8 cellular contexts compared by ENCODE assay signal in the genomic region with DNA sequence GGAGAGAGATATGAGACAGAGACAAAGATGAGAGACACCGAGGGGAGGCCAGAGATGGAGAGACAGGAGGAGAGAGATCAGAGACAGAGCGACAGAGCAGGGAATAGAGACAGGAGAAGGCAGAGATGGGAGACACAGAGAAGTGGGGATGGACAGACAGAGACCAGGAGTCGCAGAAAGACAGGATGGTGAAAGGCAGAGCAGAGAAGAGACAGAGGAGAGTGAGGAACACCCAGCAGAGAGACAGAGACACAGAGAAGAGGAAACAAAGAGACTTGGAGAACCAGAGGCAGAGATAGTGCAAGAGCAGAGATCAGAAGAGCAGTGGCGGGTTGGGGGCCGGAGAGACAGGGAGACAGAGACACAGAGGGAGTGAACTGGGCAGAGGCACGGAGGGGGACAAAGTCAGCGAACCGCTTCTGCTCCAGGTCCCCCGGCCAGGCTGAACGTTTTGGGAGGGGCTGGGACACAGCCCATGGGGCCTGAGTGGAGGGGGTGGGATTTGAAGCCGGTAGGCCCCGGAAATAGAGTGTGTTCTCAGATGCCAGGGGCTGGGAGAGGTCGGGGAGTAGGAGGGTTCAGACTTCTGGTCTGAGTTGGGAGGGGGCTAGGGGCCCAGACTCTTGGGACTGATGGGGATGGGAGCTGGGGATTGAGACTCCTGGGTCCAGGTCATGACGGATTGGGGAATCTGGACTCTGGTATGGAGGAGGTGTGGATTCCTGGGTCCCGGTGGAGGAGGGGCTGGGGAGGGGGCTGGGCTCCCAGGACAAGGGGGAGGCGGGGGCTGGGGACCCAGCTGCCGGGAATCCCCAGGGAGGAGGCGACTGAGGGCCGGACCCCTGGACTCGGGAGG. TPM values are rescaled to one million over a fixed set of nuclear protein-coding genes. Genes with fewer than 3 reads are reported as not detected.
A peak's percentile ranks its signal among the peaks of the same experiment; 100 is the strongest.
DNase-seq lines count a peak whose midpoint lies in the region; ATAC-seq and TF ChIP-seq lines count a peak whose summit lies in the region.

No MANE protein-coding gene starts in this region.

- H3K9me3 Mint-ChIP-seq in natural killer cell treated with Interleukin-12 subunit alpha and Interleukin-12 subunit beta and Interleukin-15 and Interleukin-18, amount 100 ng/mL, for 72 hours, result no peaks in the 10 kb centered on the region

- WGBS in esophagus squamous epithelium, 2 donors, result 12 to 15% methylated on average over 14 to 15 of the region's 20 CpGs

- H3K36me3 ChIP-seq in esophagus squamous epithelium, result peaks cover 0 to 27% (median 7%) of the 10 kb centered on the region in 3 donors

- H3K27me3 Mint-ChIP-seq in natural killer cell treated with Interleukin-12 subunit alpha and Interleukin-12 subunit beta and Interleukin-15 and Interleukin-18, amount 100 ng/mL, for 72 hours, result peaks cover under 1 to 3% of the 10 kb centered on the region in 2 donors

- peaks cover 15 to 20% of the 10 kb centered on the region in 2 donors for H3K4me1 Mint-ChIP-seq in natural killer cell treated with Interleukin-12 subunit alpha and Interleukin-12 subunit beta and Interleukin-15 and Interleukin-18, amount 100 ng/mL, for 72 hours (ENCODE audit: low read depth in 2 of 2)

- no peak for DNase-seq in AG04450 (ENCODE audit: low read depth, low spot score)
- no peak for DNase-seq in esophagus squamous epithelium (lab: John Stamatoyannopoulos, UW)
- no peak for DNase-seq in natural killer cell treated with Interleukin-12 subunit alpha and Interleukin-12 subunit beta and Interleukin-15 and Interleukin-18, amount 100 ng/mL, for 72 hours (ENCODE audit: low spot score)
- DNase-seq in germinal center (ENCODE audit: low spot score), result no peak
- DNase-seq in NCI-H1092 treated with DMSO at 0.1 percent for 48 hours (lab: John Stamatoyannopoulos, UW), result no peak

- TF ChIP-seq CTCF in AG04450 (IDR thresholded peaks at IDR 0.05; ENCODE audit: low read depth, low read length) (no peak), esophagus squamous epithelium (IDR thresholded peaks at IDR 0.05) (no peak)

- no peaks in the 10 kb centered on the region for H3K36me3 Mint-ChIP-seq in natural killer cell treated with Interleukin-12 subunit alpha and Interleukin-12 subunit beta and Interleukin-15 and Interleukin-18, amount 100 ng/mL, for 72 hours

- POLR2A ChIA-PET in AG04450 (lab: Yijun Ruan, JAX), result interaction anchor here (0.5 to 3.1 kb wide), 5 partner anchors 19 to 1644 kb away, joined by 3 to 10 read pairs (median 4); a partner anchor contains a TSS

- H3K9me3 ChIP-seq in AG04450 (ENCODE audit: control insufficient read depth, insufficient read depth, low read length), result no peaks in the 10 kb centered on the region; the same call in 1 of the 2 replicates
- no peaks in the 10 kb centered on the region for H3K9me3 ChIP-seq in esophagus squamous epithelium

- H3K27ac Mint-ChIP-seq in natural killer cell treated with Interleukin-12 subunit alpha and Interleukin-12 subunit beta and Interleukin-15 and Interleukin-18, amount 100 ng/mL, for 72 hours, result peak overlapping the region; percentile 65 to 73

- H3K4me3 Mint-ChIP-seq in natural killer cell treated with Interleukin-12 subunit alpha and Interleukin-12 subunit beta and Interleukin-15 and Interleukin-18, amount 100 ng/mL, for 72 hours, result peak overlapping the region; percentile 89

- intact Hi-C loops in esophagus squamous epithelium (cut with DNase I), result no loop called here

- H3K4me1 ChIP-seq in esophagus squamous epithelium, result peaks cover 11 to 31% (median 12%) of the 10 kb centered on the region in 3 donors

- CTCF ChIA-PET in AG04450 (lab: Charles Lee), result interaction anchor here (0.9 kb wide), 1 partner anchor 76 kb away, joined by 4 read pairs; no protein-coding TSS in a partner anchor

- peak overlapping the region; percentile 96 for H3K4me3 ChIP-seq in AG04450 (ENCODE audit: low read depth, low read length)
- H3K4me3 ChIP-seq in esophagus squamous epithelium, result peak overlapping the region; percentile 67 to 97 (median 83)

- H3K27me3 ChIP-seq in AG04450 (ENCODE audit: control insufficient read depth, insufficient read depth, low read length) (no peaks in the 10 kb centered on the region), esophagus squamous epithelium (peaks cover 0 to 2% (median 0%) of the 10 kb centered on the region in 4 donors)

- H3K27ac ChIP-seq in AG04450 (ENCODE audit: low read depth, low read length) (peak overlapping the region; percentile 73), esophagus squamous epithelium (peak overlapping the region; percentile 82 to 96 (median 91))

- ATAC-seq in GM18502 (IDR thresholded peaks at IDR 0.05; ENCODE audit: poor library complexity, unreplicated experiment) (peak; percentile 32), SK-N-SH treated with all-trans-retinoic acid at 6 μM for 48 hours (peak; percentile 71), GM21619 (IDR thresholded peaks at IDR 0.05; ENCODE audit: unreplicated experiment) (no peak)
- peak; percentile 32 to 34 for ATAC-seq in natural killer cell treated with Interleukin-12 subunit alpha and Interleukin-12 subunit beta and Interleukin-15 and Interleukin-18, amount 100 ng/mL, for 72 hours

- TF ChIP-seq POLR2A in esophagus squamous epithelium (IDR thresholded peaks at IDR 0.05), result no peak

TF ChIP-seq in SK-N-SH treated with all-trans-retinoic acid at 6 μM for 48 hours, 23 proteins besides CTCF, POLR2A, EP300 and RAD21:
- no peak for TF ChIP-seq RARB (CRISPR knock-in tag; IDR thresholded peaks at IDR 0.05)
- no peak for TF ChIP-seq GLIS3 (CRISPR knock-in tag; IDR thresholded peaks at IDR 0.05)
- no peak for TF ChIP-seq ZNF8 (CRISPR knock-in tag; IDR thresholded peaks at IDR 0.05)
- TF ChIP-seq TCF4 (CRISPR knock-in tag; IDR thresholded peaks at IDR 0.05; ENCODE audit: borderline replicate concordance), result no peak
- no peak for TF ChIP-seq ZFP30 (CRISPR knock-in tag; IDR thresholded peaks at IDR 0.05)
TF ChIP-seq in SK-N-SH treated with all-trans-retinoic acid at 6 μM for 48 hours: peak in this region for 0.

RNA-seq across cellular contexts. Expression of a gene that starts 0.7 kb away (rescaled TPM):
- 4.2 and 5.1 TPM in 2 replicates for polyA plus RNA-seq in AG04450 (2011; rRNA removed)
- polyA minus RNA-seq in AG04450 (2011; rRNA and poly(A)+ RNA removed), result 4.9 and 11.8 TPM in 2 replicates
- 1 to 10 TPM in 3 of 4 donors, under 1 TPM in 1; 0.75 to 3.0 (median 2.2) TPM for total RNA-seq in esophagus squamous epithelium
- total RNA-seq in natural killer cell treated with Interleukin-12 subunit alpha and Interleukin-12 subunit beta and Interleukin-15 and Interleukin-18, amount 100 ng/mL, for 72 hours, result 10 to 100 TPM in 1 of 2 donors, 1 to 10 TPM in 1; 6.5 to 10.2 TPM

RNA-seq across cellular contexts. Expression of a gene that starts 19.3 kb away (rescaled TPM):
- polyA plus RNA-seq in AG04450 (2011; rRNA removed), result 3.7 and 4.5 TPM in 2 replicates
- polyA minus RNA-seq in AG04450 (2011; rRNA and poly(A)+ RNA removed), result 4.1 and 4.5 TPM in 2 replicates
- total RNA-seq in esophagus squamous epithelium, result 10 to 100 TPM in 1 of 4 donors, 1 to 10 TPM in 3; 5.8 to 12.7 (median 7.9) TPM
- 10 to 100 TPM; 11.8 to 15.8 TPM for total RNA-seq in natural killer cell treated with Interleukin-12 subunit alpha and Interleukin-12 subunit beta and Interleukin-15 and Interleukin-18, amount 100 ng/mL, for 72 hours

RNA-seq across cellular contexts. Expression of a gene that starts 20.1 kb away (rescaled TPM):
- 2.6 and 3.5 TPM in 2 replicates for polyA plus RNA-seq in AG04450 (2011; rRNA removed)
- 1.2 and 1.5 TPM in 2 replicates for polyA minus RNA-seq in AG04450 (2011; rRNA and poly(A)+ RNA removed)
- 10 to 100 TPM; 17.7 to 25.9 (median 22.9) TPM for total RNA-seq in esophagus squamous epithelium
- 10 to 100 TPM; 10.6 to 14.7 TPM for total RNA-seq in natural killer cell treated with Interleukin-12 subunit alpha and Interleukin-12 subunit beta and Interleukin-15 and Interleukin-18, amount 100 ng/mL, for 72 hours

RNA-seq across cellular contexts. Expression of a gene that starts 25.5 kb away (rescaled TPM):
- 0.88 and 1.4 TPM in 2 replicates for polyA plus RNA-seq in AG04450 (2011; rRNA removed)
- 1.4 and 1.7 TPM in 2 replicates for polyA minus RNA-seq in AG04450 (2011; rRNA and poly(A)+ RNA removed)
- total RNA-seq in esophagus squamous epithelium, result 1 to 10 TPM; 2.7 to 5.3 (median 3.3) TPM
- 10 to 100 TPM; 15.4 to 20.7 TPM for total RNA-seq in natural killer cell treated with Interleukin-12 subunit alpha and Interleukin-12 subunit beta and Interleukin-15 and Interleukin-18, amount 100 ng/mL, for 72 hours

RNA-seq across cellular contexts. Expression of a gene that starts 34.7 kb away (rescaled TPM):
- not detected in 2 replicates for polyA plus RNA-seq in AG04450 (2011; rRNA removed)
- polyA minus RNA-seq in AG04450 (2011; rRNA and poly(A)+ RNA removed), result not detected in 2 replicates
- 1 to 10 TPM in 1 of 4 donors, under 1 TPM in 1, not detected in 2; 0.22 to 1.0 TPM for total RNA-seq in esophagus squamous epithelium
- total RNA-seq in natural killer cell treated with Interleukin-12 subunit alpha and Interleukin-12 subunit beta and Interleukin-15 and Interleukin-18, amount 100 ng/mL, for 72 hours, result not detected
